In genomic region chr12:38905480-38906351, GRCh38 we compare ENCODE assay signal across 8 cellular contexts. TPM values are rescaled to one million over a fixed set of nuclear protein-coding genes. Genes with fewer than 3 reads are reported as not detected.
DNase-seq lines count a peak whose midpoint lies in the region; ATAC-seq and TF ChIP-seq lines count a peak whose summit lies in the region.

CPNE8 (minus strand) TSS chr12:38905591; CDS start chr12:38905534, 57 bp downstream.

- peak within 1 kb of the TSS; percentile 91 to 98 for H3K4me3 Mint-ChIP-seq in activated T-cell treated with anti-CD3 and anti-CD28 coated beads, Interleukin-2, amount 50 U/mL, for 72 hours

- peak; percentile 67 to 81 for DNase-seq in NOMO-1 (lab: John Stamatoyannopoulos, UW; ENCODE audit: unreplicated experiment in 2 of 2)
- DNase-seq in activated T-cell treated with anti-CD3 and anti-CD28 coated beads, Interleukin-2, amount 50 U/mL, for 72 hours, result peak; percentile 50 to 54
- DNase-seq in esophagus squamous epithelium (lab: John Stamatoyannopoulos, UW), result peak; percentile 30
- DNase-seq in GDM1 (lab: John Stamatoyannopoulos, UW), result no peak

- intact Hi-C loops in esophagus squamous epithelium (cut with DNase I), result loop anchor here (10.0 kb wide), 1 partner anchor 199 kb away; no protein-coding TSS in a partner anchor

- peak within 1 kb of the TSS; percentile 84 to 98 (median 94) for H3K27ac ChIP-seq in esophagus squamous epithelium
- H3K27ac ChIP-seq in stomach smooth muscle (ENCODE audit: low read length), result peak within 1 kb of the TSS; percentile 89

- H3K9me3 ChIP-seq in esophagus squamous epithelium, result no peaks in the 10 kb centered on the region
- H3K9me3 ChIP-seq in mucosa of stomach (ENCODE audit: control insufficient read depth, low read length), result no peaks in the 10 kb centered on the region
- no peaks in the 10 kb centered on the region for H3K9me3 ChIP-seq in stomach smooth muscle (ENCODE audit: control insufficient read depth in 2 of 2, low read length in 2 of 2)

- no peaks in the 10 kb centered on the region for H3K9me3 Mint-ChIP-seq in activated T-cell treated with anti-CD3 and anti-CD28 coated beads, Interleukin-2, amount 50 U/mL, for 72 hours

- peak in 1 of 6 experiments; percentile 9 for TF ChIP-seq CTCF in esophagus squamous epithelium (IDR thresholded peaks at IDR 0.05)

- H3K27me3 Mint-ChIP-seq in activated T-cell treated with anti-CD3 and anti-CD28 coated beads, Interleukin-2, amount 50 U/mL, for 72 hours (ENCODE audit: low read depth), result peaks cover 21% of the 10 kb centered on the region

- ATAC-seq in GM18502 (IDR thresholded peaks at IDR 0.05; ENCODE audit: poor library complexity, unreplicated experiment) (peak; percentile 55), HG02678 (IDR thresholded peaks at IDR 0.05; ENCODE audit: unreplicated experiment) (peak; percentile 55)
- ATAC-seq in activated T-cell treated with anti-CD3 and anti-CD28 coated beads, Interleukin-2, amount 50 U/mL, for 72 hours (replicated peaks in 1 of 2), result peak; percentile 52 to 68

- peak within 1 kb of the TSS; percentile 54 to 83 (median 76) for H3K4me3 ChIP-seq in esophagus squamous epithelium
- H3K4me3 ChIP-seq in mucosa of stomach (ENCODE audit: low read length), result peak within 1 kb of the TSS; percentile 70
- peak within 1 kb of the TSS; percentile 83 to 90 for H3K4me3 ChIP-seq in stomach smooth muscle (ENCODE audit: low read length in 2 of 2)

- 1 to 5% methylated on average over 16 to 26 of the region's 54 CpGs for WGBS in esophagus squamous epithelium, 2 donors

- TF ChIP-seq POLR2A in esophagus squamous epithelium (IDR thresholded peaks at IDR 0.05), result peak in 2 of 4 donors; percentile 33 to 56

- H3K36me3 ChIP-seq in esophagus squamous epithelium, result no peaks in the 10 kb centered on the region
- H3K36me3 ChIP-seq in mucosa of stomach (ENCODE audit: control insufficient read depth, insufficient read depth, low read length), result no peaks in the 10 kb centered on the region
- no peaks in the 10 kb centered on the region for H3K36me3 ChIP-seq in stomach smooth muscle (ENCODE audit: control insufficient read depth in 2 of 2, insufficient read depth in 2 of 2, low read length in 2 of 2)

- peaks cover 0 to 2% of the 10 kb centered on the region in 2 donors for H3K36me3 Mint-ChIP-seq in activated T-cell treated with anti-CD3 and anti-CD28 coated beads, Interleukin-2, amount 50 U/mL, for 72 hours (ENCODE audit: insufficient read depth in 2 of 2)

- peaks cover 32% of the 10 kb centered on the region for H3K4me1 Mint-ChIP-seq in activated T-cell treated with anti-CD3 and anti-CD28 coated beads, Interleukin-2, amount 50 U/mL, for 72 hours (ENCODE audit: low read depth)

- H3K27ac Mint-ChIP-seq in activated T-cell treated with anti-CD3 and anti-CD28 coated beads, Interleukin-2, amount 50 U/mL, for 72 hours, result peak within 1 kb of the TSS; percentile 77

- H3K9ac ChIP-seq in mucosa of stomach (ENCODE audit: low read length), result peak within 1 kb of the TSS; percentile 74
- H3K9ac ChIP-seq in stomach smooth muscle (ENCODE audit: low read length in 2 of 2), result peak within 1 kb of the TSS; percentile 74 to 86

- H3K27me3 ChIP-seq in esophagus squamous epithelium, result no peaks in the 10 kb centered on the region
- H3K27me3 ChIP-seq in mucosa of stomach (ENCODE audit: control insufficient read depth, insufficient read depth, low read length), result no peaks in the 10 kb centered on the region
- no peaks in the 10 kb centered on the region for H3K27me3 ChIP-seq in stomach smooth muscle (ENCODE audit: control insufficient read depth in 1 of 2, insufficient read depth in 2 of 2, low read length in 2 of 2)

- H3K4me1 ChIP-seq in esophagus squamous epithelium (peaks cover 0 to 48% (median 6%) of the 10 kb centered on the region in 3 donors), mucosa of stomach (ENCODE audit: control insufficient read depth, insufficient read depth, low read length) (no peaks in the 10 kb centered on the region), stomach smooth muscle (ENCODE audit: control insufficient read depth, insufficient read depth, low read length) (no peaks in the 10 kb centered on the region)

RNA-seq across cellular contexts. Expression of gene CPNE8, which starts in this region (rescaled TPM):
- 1 to 10 TPM; 3.1 to 3.5 TPM for total RNA-seq in activated T-cell treated with anti-CD3 and anti-CD28 coated beads, Interleukin-2, amount 50 U/mL, for 72 hours
- total RNA-seq in esophagus squamous epithelium, result 10 to 100 TPM; 10.5 to 18.1 (median 15.1) TPM
